In the genomic region with DNA sequence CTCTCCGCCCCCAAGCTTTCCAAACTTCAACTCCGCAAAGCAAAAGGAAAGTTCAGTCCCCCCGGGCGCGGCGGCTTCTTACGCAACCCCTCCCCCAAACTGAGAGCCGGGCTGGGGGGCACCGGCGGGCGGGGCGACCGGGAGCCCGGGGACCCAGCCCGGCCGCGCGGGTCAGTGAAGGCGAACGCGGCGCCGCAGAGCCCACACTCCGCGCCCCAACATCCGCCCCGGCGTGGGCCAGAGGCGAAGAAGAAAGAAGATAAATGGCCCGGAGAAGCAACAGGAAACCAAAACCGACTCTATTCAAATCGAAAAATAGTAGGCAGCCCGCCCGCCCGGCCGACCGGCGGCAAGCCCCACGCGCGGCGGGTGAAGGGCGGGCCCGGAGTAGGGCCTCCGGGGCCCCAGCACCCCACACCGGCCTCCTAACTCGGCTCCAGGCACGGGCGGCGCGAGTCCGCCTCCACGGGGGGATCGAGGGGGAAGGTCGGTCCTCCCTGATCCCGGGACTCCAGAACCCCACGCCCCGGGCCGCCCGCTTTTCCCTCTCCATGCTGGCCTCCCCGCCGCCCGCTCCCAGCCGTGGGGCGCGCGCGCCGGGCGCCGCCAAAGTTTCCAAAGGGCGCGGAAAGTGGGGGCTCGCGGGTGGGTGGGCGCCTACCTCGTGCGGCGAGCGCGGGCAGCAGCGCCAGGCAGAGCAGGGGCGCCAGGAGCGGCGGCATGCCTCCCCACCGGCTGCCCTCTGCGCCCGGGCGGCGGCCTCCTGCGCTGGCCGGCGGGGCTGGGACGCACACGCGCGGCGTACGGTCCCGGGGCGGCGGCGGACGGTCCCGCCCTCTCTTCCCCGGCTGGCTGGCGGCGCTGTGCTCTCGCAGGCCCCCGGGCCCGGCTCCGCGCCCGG, we compare ENCODE assay signal across 8 cellular contexts. TPM values are rescaled to one million over a fixed set of nuclear protein-coding genes. Genes with fewer than 3 reads are reported as not detected.
DNase-seq lines count a peak whose midpoint lies in the region; ATAC-seq and TF ChIP-seq lines count a peak whose summit lies in the region.

No MANE protein-coding gene starts in this region.

- in situ Hi-C loops in brain microvascular endothelial cell (cut with HindIII; ENCODE audit: low pct_ligation_motif_present, low sequenced_read_pairs): loop anchor here (10.0 kb wide), 1 partner anchor 61 kb away; a partner anchor contains a TSS

- intact Hi-C loops in lower lobe of right lung (cut with DNase I): no loop called here

- H3K27ac ChIP-seq in brain microvascular endothelial cell (no peak overlapping the region), lower lobe of right lung (peak overlapping the region; percentile 90)

- peak; percentile 13 for ATAC-seq in GM18909 (IDR thresholded peaks at IDR 0.05; ENCODE audit: poor library complexity, unreplicated experiment)
- ATAC-seq in HG03066 (IDR thresholded peaks at IDR 0.05; ENCODE audit: low read depth, unreplicated experiment): peak; percentile 21
- ATAC-seq in lower lobe of right lung: peak in 1 of 2 donors; percentile 4

- H3K36me3 ChIP-seq in brain microvascular endothelial cell (replicated peaks): no peaks in the 10 kb centered on the region
- peaks cover 29% of the 10 kb centered on the region for H3K36me3 ChIP-seq in lower lobe of right lung
- no peaks in the 10 kb centered on the region for H3K36me3 ChIP-seq in BE2C

- H3K4me1 ChIP-seq in lower lobe of right lung (peaks cover 61% of the 10 kb centered on the region), BE2C (no peaks in the 10 kb centered on the region)

- DNase-seq in T-helper 9 cell: peak; percentile 42
- no peak for DNase-seq in brain microvascular endothelial cell
- DNase-seq in lower lobe of right lung: no peak
- peak; percentile 72 for DNase-seq in stimulated activated naive CD4-positive, alpha-beta T cell treated with Interleukin-2 at 50 U/mL for 16 hours (lab: John Stamatoyannopoulos, UW)
- no peak for DNase-seq in NCI-H345 treated with DMSO at 0.1 percent for 48 hours (lab: John Stamatoyannopoulos, UW; ENCODE audit: unreplicated experiment)
- DNase-seq in BE2C: no peak

- H3K27me3 ChIP-seq in brain microvascular endothelial cell (replicated peaks): no peaks in the 10 kb centered on the region
- H3K27me3 ChIP-seq in lower lobe of right lung (ENCODE audit: low read depth): no peaks in the 10 kb centered on the region
- H3K27me3 ChIP-seq in BE2C: peaks cover 43% of the 10 kb centered on the region

- H3K4me3 ChIP-seq in brain microvascular endothelial cell (ENCODE audit: low read depth, low read length) (peak overlapping the region; percentile 56), lower lobe of right lung (peak overlapping the region; percentile 89), BE2C (ENCODE audit: low read depth, low read length) (no peak overlapping the region)

- TF ChIP-seq CTCF in brain microvascular endothelial cell (IDR thresholded peaks at IDR 0.05; ENCODE audit: low read depth, low read length, missing control alignments) (no peak), lower lobe of right lung (IDR thresholded peaks at IDR 0.05) (no peak), BE2C (IDR thresholded peaks at IDR 0.05; ENCODE audit: low read depth, low read length) (no peak)

- H3K9me3 ChIP-seq in lower lobe of right lung (no peaks in the 10 kb centered on the region), BE2C (no peaks in the 10 kb centered on the region)

RNA-seq across cellular contexts. Expression of a gene that starts 0.5 kb away (rescaled TPM):
- total RNA-seq in lower lobe of right lung: 91.4 TPM
- polyA plus RNA-seq in BE2C (2012; ENCODE audit: insufficient read depth, insufficient read length, low read depth): 0.91 TPM

Comparison
In these comparisons a context has a peak if more than half of its experiments do, and no peak if none do; other contexts are left out.
1. DNase-seq: peak in T-helper 9 cell (single experiment) and stimulated activated naive CD4-positive, alpha-beta T cell treated with Interleukin-2 at 50 U/mL for 16 hours (single experiment); none in brain microvascular endothelial cell (single experiment), lower lobe of right lung (single experiment), NCI-H345 treated with DMSO at 0.1 percent for 48 hours (single experiment) and BE2C (single experiment).